8 cellular contexts compared by ENCODE assay signal in the genomic region with DNA sequence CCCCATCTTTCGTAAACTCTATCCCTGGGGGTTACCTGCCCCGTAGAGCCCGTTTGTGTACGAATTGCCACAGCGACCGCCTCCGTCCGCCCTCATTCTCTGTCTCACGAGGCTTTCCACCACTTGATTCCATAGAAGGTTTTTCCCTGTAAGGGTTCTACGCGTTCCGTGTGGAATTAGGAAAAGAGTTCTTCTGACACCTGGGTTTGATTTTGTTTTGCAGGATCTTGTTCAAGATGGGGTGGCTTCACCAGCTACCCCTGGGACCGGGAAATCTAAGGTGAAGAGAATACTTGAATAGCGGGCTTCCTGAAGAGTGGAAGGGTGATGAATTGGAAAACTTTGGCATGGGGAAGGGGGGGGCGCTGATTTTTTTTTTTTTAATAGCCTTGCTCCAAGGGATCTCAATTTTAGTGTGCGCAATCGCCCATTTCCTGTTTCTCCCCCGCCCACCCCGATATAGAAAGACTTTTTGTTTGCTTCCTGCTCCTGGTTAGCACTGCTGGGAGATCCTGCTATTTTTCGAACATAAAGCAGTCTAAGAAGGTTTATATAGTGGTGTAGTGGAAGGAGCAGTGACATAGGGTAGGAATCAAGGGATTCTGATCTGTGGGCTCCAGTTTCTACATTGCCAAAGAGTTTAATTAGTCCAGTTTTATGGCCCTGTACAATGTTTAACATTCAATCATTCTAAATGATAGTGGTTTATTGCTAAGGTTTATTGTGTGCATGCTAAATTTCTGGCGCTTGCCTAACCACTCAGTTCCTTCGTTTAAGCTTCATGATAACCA. TPM values are rescaled to one million over a fixed set of nuclear protein-coding genes. Genes with fewer than 3 reads are reported as not detected.
DNase-seq lines count a peak whose midpoint lies in the region; ATAC-seq and TF ChIP-seq lines count a peak whose summit lies in the region.

No MANE protein-coding gene starts in this region.

- ATAC-seq in GM21529 (IDR thresholded peaks at IDR 0.05; ENCODE audit: unreplicated experiment), result peak; percentile 28
- peak; percentile 51 for ATAC-seq in T-helper 17 cell

- no peak for TF ChIP-seq CTCF in KMS-11 (conservative IDR thresholded peaks at IDR 0.05; ENCODE audit: low read depth, low read length)
- no peak for TF ChIP-seq CTCF in suprapubic skin (IDR thresholded peaks at IDR 0.05)

- peak overlapping the region; percentile 89 for H2AFZ ChIP-seq in KMS-11 (ENCODE audit: low read depth)

- peak overlapping the region; percentile 94 for H3K4me3 Mint-ChIP-seq in T-helper 17 cell

- DNase-seq in GM03348 (ENCODE audit: low spot score) (peak; percentile 57), T-helper 17 cell (peak in 2 of 3 donors; percentile 22 to 26), dermis blood vessel endothelial cell (peak; percentile 43), lung microvascular endothelial cell (ENCODE audit: low read depth in 2 of 2) (peak; percentile 28 to 45), suprapubic skin (ENCODE audit: low spot score in 2 of 2) (no peak), NCI-H446 (lab: John Stamatoyannopoulos, UW) (no peak)

- TF ChIP-seq POLR2A in suprapubic skin (IDR thresholded peaks at IDR 0.05), result no peak

- peak overlapping the region; percentile 76 for H3K27ac ChIP-seq in KMS-11
- peak overlapping the region; percentile 86 for H3K27ac ChIP-seq in suprapubic skin

- H3K4me1 Mint-ChIP-seq in T-helper 17 cell, result peaks cover 32% of the 10 kb centered on the region

- WGBS in suprapubic skin, result 5% methylated on average over 22 of the region's 22 CpGs

- no peaks in the 10 kb centered on the region; the same call in 1 of the 2 replicates for H3K79me2 ChIP-seq in KMS-11 (ENCODE audit: insufficient read depth, low read depth)

- H4K20me1 ChIP-seq in KMS-11 (ENCODE audit: insufficient read depth), result no peaks in the 10 kb centered on the region

- H3K9me3 ChIP-seq in T-helper 17 cell (ENCODE audit: control insufficient read depth, low read length, poor library complexity, severe bottlenecking), result no peaks in the 10 kb centered on the region
- no peaks in the 10 kb centered on the region for H3K9me3 ChIP-seq in suprapubic skin

- H3K27me3 Mint-ChIP-seq in T-helper 17 cell, result no peaks in the 10 kb centered on the region

- no peak for TF ChIP-seq EP300 in suprapubic skin (IDR thresholded peaks at IDR 0.05)

- peak overlapping the region; percentile 62 for H3K4me3 ChIP-seq in KMS-11 (IDR thresholded peaks at IDR 0.05; ENCODE audit: insufficient read depth, low read depth, low read length)
- peak overlapping the region; percentile 76 for H3K4me3 ChIP-seq in suprapubic skin

- peak overlapping the region; percentile 98 for H3K27ac Mint-ChIP-seq in T-helper 17 cell

- H3K36me3 ChIP-seq in KMS-11 (ENCODE audit: insufficient read depth), result no peaks in the 10 kb centered on the region
- H3K36me3 ChIP-seq in suprapubic skin, result peaks cover 19% of the 10 kb centered on the region

- H3K4me1 ChIP-seq in KMS-11 (ENCODE audit: low read depth, poor library complexity, severe bottlenecking), result peaks cover 4% of the 10 kb centered on the region
- peaks cover 17% of the 10 kb centered on the region for H3K4me1 ChIP-seq in suprapubic skin

- H3K36me3 Mint-ChIP-seq in T-helper 17 cell (ENCODE audit: low read depth), result peaks cover 8% of the 10 kb centered on the region

- peak overlapping the region; percentile 64 for H3K4me2 ChIP-seq in KMS-11

- peak overlapping the region; percentile 70 for H3K9ac ChIP-seq in KMS-11

- H3K27me3 ChIP-seq in KMS-11 (ENCODE audit: insufficient read depth, low read depth), result no peaks in the 10 kb centered on the region
- no peaks in the 10 kb centered on the region for H3K27me3 ChIP-seq in suprapubic skin

RNA-seq across cellular contexts. Expression of a gene that starts 0.6 kb away (rescaled TPM):
- total RNA-seq in T-helper 17 cell, result 100 to 1,000 TPM in 1 of 2 donors, 10 to 100 TPM in 1; 81.3 to 105 TPM
- 26.7 and 27.0 TPM in 2 replicates for total RNA-seq in dermis blood vessel endothelial cell
- 10.7 and 15.3 TPM in 2 replicates for total RNA-seq in lung microvascular endothelial cell
- total RNA-seq in suprapubic skin, result 10 to 100 TPM; 11.0 to 46.7 (median 16.5) TPM

Comparison
In these comparisons a context has a peak if more than half of its experiments do, and no peak if none do; other contexts are left out.
1. DNase-seq: peak in GM03348 (single experiment), T-helper 17 cell (2 of 3), dermis blood vessel endothelial cell (single experiment) and lung microvascular endothelial cell (2 of 2); none in suprapubic skin (0 of 2) and NCI-H446 (0 of 2).